Comparison of ENCODE assay signal across 8 cellular contexts in genomic region chr12:7188557-7189397, GRCh38. TPM values are rescaled to one million over a fixed set of nuclear protein-coding genes. Genes with fewer than 3 reads are reported as not detected.
DNase-seq lines count a peak whose midpoint lies in the region; ATAC-seq and TF ChIP-seq lines count a peak whose summit lies in the region.

No MANE protein-coding gene starts in this region.

- H3F3A ChIP-seq in OCI-LY1 (ENCODE audit: insufficient read depth, low read length) = no peaks in the 10 kb centered on the region

- peaks cover 21% of the 10 kb centered on the region for H3K4me1 ChIP-seq in CD4-positive, CD25-positive, alpha-beta regulatory T cell (ENCODE audit: control insufficient read depth, insufficient read depth, low read length, poor library complexity, severe bottlenecking)
- peaks cover 21% of the 10 kb centered on the region for H3K4me1 ChIP-seq in OCI-LY1 (ENCODE audit: insufficient read depth, low read length, severe bottlenecking)
- peaks cover 20 to 39% (median 28%) of the 10 kb centered on the region in 4 donors for H3K4me1 ChIP-seq in esophagus muscularis mucosa
- peaks cover 18% of the 10 kb centered on the region for H3K4me1 ChIP-seq in muscle layer of colon (ENCODE audit: insufficient read depth, low read length)

- H3K9ac ChIP-seq in OCI-LY1 (ENCODE audit: low read length) (peak overlapping the region; percentile 46; the same call in 1 of the 2 replicates), muscle layer of colon (ENCODE audit: low read length) (peak overlapping the region; percentile 71)

- intact Hi-C loops in esophagus muscularis mucosa (cut with DNase I) = no loop called here

- H3K27ac Mint-ChIP-seq in CD4-positive, CD25-positive, alpha-beta regulatory T cell = peak overlapping the region; percentile 96 to 99 (median 97)

- peaks cover 4% of the 10 kb centered on the region for H3K27me3 Mint-ChIP-seq in CD4-positive, CD25-positive, alpha-beta regulatory T cell
- no peaks in the 10 kb centered on the region for H3K27me3 Mint-ChIP-seq in activated T-cell treated with anti-CD3 and anti-CD28 coated beads, Interleukin-2, amount 50 U/mL, for 4 hours (ENCODE audit: low read depth)

- no peaks in the 10 kb centered on the region for H3K27me3 ChIP-seq in CD4-positive, CD25-positive, alpha-beta regulatory T cell (ENCODE audit: control insufficient read depth, insufficient read depth, low read length)
- H3K27me3 ChIP-seq in OCI-LY1 (ENCODE audit: insufficient read depth, low read length) (no peaks in the 10 kb centered on the region), esophagus muscularis mucosa (no peaks in the 10 kb centered on the region), muscle layer of colon (ENCODE audit: control insufficient read depth in 1 of 2, insufficient read depth in 2 of 2, low read length in 2 of 2) (no peaks in the 10 kb centered on the region)

- TF ChIP-seq EP300 in esophagus muscularis mucosa (IDR thresholded peaks at IDR 0.05) = peak; percentile 23

- peak overlapping the region; percentile 77 for H3K4me2 ChIP-seq in OCI-LY1 (ENCODE audit: low read length)

- H3K36me3 ChIP-seq in CD4-positive, CD25-positive, alpha-beta regulatory T cell (ENCODE audit: control insufficient read depth, insufficient read depth, low read length) = peaks cover 7% of the 10 kb centered on the region
- H3K36me3 ChIP-seq in OCI-LY1 (ENCODE audit: insufficient read depth, low read length) (peaks cover 28% of the 10 kb centered on the region), esophagus muscularis mucosa (peaks cover 13 to 25% (median 18%) of the 10 kb centered on the region in 4 donors), muscle layer of colon (ENCODE audit: insufficient read depth, low read length) (peaks cover 20% of the 10 kb centered on the region)

- no peaks in the 10 kb centered on the region for H3K9me3 Mint-ChIP-seq in CD4-positive, CD25-positive, alpha-beta regulatory T cell
- H3K9me3 Mint-ChIP-seq in activated T-cell treated with anti-CD3 and anti-CD28 coated beads, Interleukin-2, amount 50 U/mL, for 4 hours = no peaks in the 10 kb centered on the region

- WGBS in esophagus muscularis mucosa = 4% methylated on average over 19 of the region's 21 CpGs

- H3K4me3 ChIP-seq in CD4-positive, CD25-positive, alpha-beta regulatory T cell (ENCODE audit: low read depth, low read length) = peak overlapping the region; percentile 92
- H3K4me3 ChIP-seq in OCI-LY1 (ENCODE audit: low read depth, low read length, poor library complexity, severe bottlenecking) = peak overlapping the region; percentile 99
- peak overlapping the region; percentile 76 to 97 (median 87) for H3K4me3 ChIP-seq in esophagus muscularis mucosa
- peak overlapping the region; percentile 59 to 94 for H3K4me3 ChIP-seq in muscle layer of colon (ENCODE audit: low read depth in 1 of 2, low read length in 2 of 2)

- H4K20me1 ChIP-seq in OCI-LY1 (ENCODE audit: insufficient read depth, low read length) = no peaks in the 10 kb centered on the region

- H3K4me3 Mint-ChIP-seq in CD4-positive, CD25-positive, alpha-beta regulatory T cell = peak overlapping the region; percentile 95 to 98 (median 96)
- H3K4me3 Mint-ChIP-seq in activated T-cell treated with anti-CD3 and anti-CD28 coated beads, Interleukin-2, amount 50 U/mL, for 4 hours = peak overlapping the region; percentile 91

- peak overlapping the region; percentile 8; the same call in 1 of the 2 replicates for H2AFZ ChIP-seq in OCI-LY1 (ENCODE audit: low read length)

- H3K36me3 Mint-ChIP-seq in CD4-positive, CD25-positive, alpha-beta regulatory T cell = peaks cover 12% of the 10 kb centered on the region
- peaks cover 16% of the 10 kb centered on the region for H3K36me3 Mint-ChIP-seq in activated T-cell treated with anti-CD3 and anti-CD28 coated beads, Interleukin-2, amount 50 U/mL, for 4 hours (ENCODE audit: insufficient read depth)

- ATAC-seq in CD4-positive, CD25-positive, alpha-beta regulatory T cell (ENCODE audit: low read depth in 2 of 2) = peak; percentile 17 to 19
- ATAC-seq in GM19452 (IDR thresholded peaks at IDR 0.05; ENCODE audit: unreplicated experiment) = peak; percentile 28
- ATAC-seq in activated T-cell treated with anti-CD3 and anti-CD28 coated beads, Interleukin-2, amount 50 U/mL, for 4 hours = peak; percentile 33 to 47

- H3K27ac ChIP-seq in CD4-positive, CD25-positive, alpha-beta regulatory T cell (ENCODE audit: insufficient read depth, low read length, poor library complexity, severe bottlenecking) = peak overlapping the region; percentile 86
- H3K27ac ChIP-seq in OCI-LY1 (ENCODE audit: low read depth, low read length, poor library complexity, severe bottlenecking) = peak overlapping the region; percentile 1
- peak overlapping the region; percentile 89 to 95 (median 90) for H3K27ac ChIP-seq in esophagus muscularis mucosa (replicated peaks in 1 of 4)
- peak overlapping the region; percentile 88 for H3K27ac ChIP-seq in muscle layer of colon (ENCODE audit: low read depth, low read length)

- H3K9me3 ChIP-seq in CD4-positive, CD25-positive, alpha-beta regulatory T cell (ENCODE audit: control insufficient read depth in 2 of 2, low read length in 2 of 2) = no peaks in the 10 kb centered on the region
- H3K9me3 ChIP-seq in OCI-LY1 (ENCODE audit: low read length) = no peaks in the 10 kb centered on the region
- no peaks in the 10 kb centered on the region for H3K9me3 ChIP-seq in esophagus muscularis mucosa
- no peaks in the 10 kb centered on the region for H3K9me3 ChIP-seq in muscle layer of colon (ENCODE audit: low read length)

- DNase-seq in CD4-positive, CD25-positive, alpha-beta regulatory T cell = peak; percentile 49 to 63 (median 57)
- peak; percentile 53 for DNase-seq in HS-5 (ENCODE audit: low read depth)
- peak; percentile 52 for DNase-seq in activated T-cell treated with anti-CD3 and anti-CD28 coated beads, Interleukin-2, amount 50 U/mL, for 4 hours
- DNase-seq in esophagus muscularis mucosa (ENCODE audit: extremely low spot score) = peak; percentile 94
- DNase-seq in stimulated activated CD8-positive, alpha-beta memory T cell treated with anti-CD3 and anti-CD28 coated beads, Interleukin-7, amount 100 ng/mL, for 24 hours (ENCODE audit: low read depth) = peak; percentile 38

- peak; percentile 83 for TF ChIP-seq CTCF in OCI-LY1 (IDR thresholded peaks at IDR 0.05; ENCODE audit: low read length)
- peak; percentile 40 to 59 (median 52) for TF ChIP-seq CTCF in esophagus muscularis mucosa (IDR thresholded peaks at IDR 0.05)

- H3K4me1 Mint-ChIP-seq in CD4-positive, CD25-positive, alpha-beta regulatory T cell = peaks cover 16 to 45% (median 34%) of the 10 kb centered on the region in 4 donors
- peaks cover 35% of the 10 kb centered on the region for H3K4me1 Mint-ChIP-seq in activated T-cell treated with anti-CD3 and anti-CD28 coated beads, Interleukin-2, amount 50 U/mL, for 4 hours (ENCODE audit: low read depth)

- no peak for TF ChIP-seq POLR2A in esophagus muscularis mucosa (IDR thresholded peaks at IDR 0.05; ENCODE audit: low read depth)

- no peaks in the 10 kb centered on the region for H3K79me2 ChIP-seq in OCI-LY1 (ENCODE audit: insufficient read depth, low read length)

- H3K9me2 ChIP-seq in OCI-LY1 (ENCODE audit: low read depth, low read length) = no peaks in the 10 kb centered on the region

RNA-seq across cellular contexts. Expression of gene PEX5, which starts 0.7 kb away (rescaled TPM):
- 17.6 TPM for total RNA-seq in CD4-positive, CD25-positive, alpha-beta regulatory T cell
- 10 to 100 TPM; 10.3 to 16.2 (median 12.8) TPM for polyA plus RNA-seq in CD4-positive, CD25-positive, alpha-beta regulatory T cell
- total RNA-seq in activated T-cell treated with anti-CD3 and anti-CD28 coated beads, Interleukin-2, amount 50 U/mL, for 4 hours = 10 to 100 TPM; 45.9 to 68.0 (median 65.7) TPM
- 10 to 100 TPM; 32.8 to 53.5 (median 38.4) TPM for total RNA-seq in esophagus muscularis mucosa

RNA-seq across cellular contexts. Expression of gene CLSTN3, which starts 58.6 kb away (rescaled TPM):
- 64.9 TPM for total RNA-seq in CD4-positive, CD25-positive, alpha-beta regulatory T cell
- polyA plus RNA-seq in CD4-positive, CD25-positive, alpha-beta regulatory T cell = 1 to 10 TPM; 2.2 to 4.1 (median 3.6) TPM
- total RNA-seq in activated T-cell treated with anti-CD3 and anti-CD28 coated beads, Interleukin-2, amount 50 U/mL, for 4 hours = 10 to 100 TPM in 1 of 3 donors, 1 to 10 TPM in 2; 9.2 to 12.2 (median 9.9) TPM
- total RNA-seq in esophagus muscularis mucosa = 10 to 100 TPM in 3 of 4 donors, 1 to 10 TPM in 1; 9.6 to 25.6 (median 19.3) TPM

Comparison
In these comparisons a context has a peak if more than half of its experiments do, and no peak if none do; other contexts are left out.
1. Peak in every context shown above with its lines: DNase-seq, ATAC-seq, H3K4me3 ChIP-seq and H3K27ac ChIP-seq.
2. DNase-seq: peak in every context shown above with its lines; median percentile 94 in esophagus muscularis mucosa; 57 in CD4-positive, CD25-positive, alpha-beta regulatory T cell; 53 in HS-5; 52 in activated T-cell treated with anti-CD3 and anti-CD28 coated beads, Interleukin-2, amount 50 U/mL, for 4 hours; 38 in stimulated activated CD8-positive, alpha-beta memory T cell treated with anti-CD3 and anti-CD28 coated beads, Interleukin-7, amount 100 ng/mL, for 24 hours.
3. H3K27ac ChIP-seq: peak in every context shown above with its lines; median percentile 90 in esophagus muscularis mucosa; 88 in muscle layer of colon; 86 in CD4-positive, CD25-positive, alpha-beta regulatory T cell; 1 in OCI-LY1.